In genomic region chr21:29316806-29317205, GRCh38 we compare ENCODE assay signal across 1 cellular context.
TF ChIP-seq lines count a peak whose summit lies in the region.

No MANE protein-coding gene starts in this region.

TF ChIP-seq in IMR-90, 13 proteins besides CTCF, POLR2A, EP300 and RAD21:
- no peak for TF ChIP-seq MAZ (IDR thresholded peaks at IDR 0.05; ENCODE audit: borderline replicate concordance, low read depth, low read length)
- TF ChIP-seq RCOR1 (IDR thresholded peaks at IDR 0.05; ENCODE audit: insufficient replicate concordance, low read length), result no peak
- TF ChIP-seq MAFK (IDR thresholded peaks at IDR 0.05; ENCODE audit: low read depth, low read length), result no peak
- TF ChIP-seq CEBPB (IDR thresholded peaks at IDR 0.05; ENCODE audit: low read depth, low read length), result no peak
- no peak for TF ChIP-seq USF2 (IDR thresholded peaks at IDR 0.05; ENCODE audit: low read depth, low read length)
- TF ChIP-seq NFE2L2 (IDR thresholded peaks at IDR 0.05; ENCODE audit: low read depth, low read length), result no peak
- no peak for TF ChIP-seq SMC3 (IDR thresholded peaks at IDR 0.05; ENCODE audit: low read depth, low read length)
- no peak for TF ChIP-seq MXI1 (IDR thresholded peaks at IDR 0.05; ENCODE audit: borderline replicate concordance, low read depth, low read length)
- TF ChIP-seq CHD1 (IDR thresholded peaks at IDR 0.05; ENCODE audit: low read depth, low read length), result no peak
- no peak for TF ChIP-seq BHLHE40 (IDR thresholded peaks at IDR 0.05; ENCODE audit: low read depth, low read length)
- TF ChIP-seq FOS (IDR thresholded peaks at IDR 0.05; ENCODE audit: low read depth, low read length), result no peak
- TF ChIP-seq RFX5 (IDR thresholded peaks at IDR 0.05; ENCODE audit: low read depth, low read length), result no peak
- no peak for TF ChIP-seq ELK1 (IDR thresholded peaks at IDR 0.05; ENCODE audit: borderline replicate concordance, low read depth, low read length)
